In the genomic region with DNA sequence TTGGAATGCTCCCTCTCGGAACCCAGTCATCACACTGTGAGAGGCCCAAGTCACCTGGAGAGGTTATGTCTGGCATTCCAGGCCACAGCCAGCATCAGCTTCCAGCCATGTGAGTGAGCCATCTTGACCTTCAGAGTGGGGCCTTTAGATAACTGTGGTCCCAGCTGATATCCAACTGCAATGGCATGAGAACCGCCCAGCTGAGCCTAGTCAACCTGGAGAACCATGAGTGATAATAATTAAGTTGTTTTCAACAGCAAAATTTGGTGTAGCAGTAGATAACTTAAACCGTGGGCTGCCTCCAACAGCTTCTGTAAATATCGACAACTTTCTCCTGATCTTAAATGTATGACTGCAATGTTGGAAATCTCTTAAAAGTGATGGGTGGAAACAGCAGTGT, we compare ENCODE assay signal across 11 cellular contexts. TPM values are rescaled to one million over a fixed set of nuclear protein-coding genes. Genes with fewer than 3 reads are reported as not detected.
"Had no signal": no experiment of that assay in that cellular context is flagged by ENCODE, and none has a peak within 500 bp of the region (broad histone marks: within the 10 kb centered on the region; RNA-seq: fewer than 3 reads in every experiment).

No MANE protein-coding gene starts in this region.

- H3K9me3 Mint-ChIP-seq: H9, IgD-negative memory B cell had no signal

- H3K27ac ChIP-seq: GM23248, KMS-11 had no signal

- H2AFZ ChIP-seq: GM23248 had no signal

- H3K4me3 ChIP-seq: GM23248 had no signal

- DNase-seq: GM23248, H9, HCEC 1CT, HFFc6, KBM-7 had no signal

- FAIRE-seq: H1, H54, HTR-8/SVneo had no signal

- H3K4me2 ChIP-seq: KMS-11 had no signal

- H3K27ac Mint-ChIP-seq: H9, HFFc6, IgD-negative memory B cell had no signal

- H3K4me1 Mint-ChIP-seq: H9, IgD-negative memory B cell had no signal

- H3K4me3 Mint-ChIP-seq: H9, HFFc6, IgD-negative memory B cell had no signal

RNA-seq across cellular contexts. Expression of a gene that starts 30.7 kb away (rescaled TPM):
- total RNA-seq: GM23248, H1, H9, HFFc6, HT-29 had no signal
- polyA plus RNA-seq: GM23248, H1, IgD-negative memory B cell had no signal
